Comparison of ENCODE assay signal across 25 cellular contexts in genomic region chr3:4948395-4948794, GRCh38. TPM values are rescaled to one million over a fixed set of nuclear protein-coding genes. Genes with fewer than 3 reads are reported as not detected.
A peak's percentile ranks its signal among the peaks of the same experiment; 100 is the strongest.
DNase-seq lines count a peak whose midpoint lies in the region; ATAC-seq and TF ChIP-seq lines count a peak whose summit lies in the region.
"Had no signal": no experiment of that assay in that cellular context is flagged by ENCODE, and none has a peak within 500 bp of the region (broad histone marks: within the 10 kb centered on the region; RNA-seq: fewer than 3 reads in every experiment).

No MANE protein-coding gene starts in this region.

- in situ Hi-C loops in astrocyte of the spinal cord (cut with HindIII; ENCODE audit: low sequenced_read_pairs): no loop called here

- no peak for TF ChIP-seq CTCF in heart left ventricle (IDR thresholded peaks at IDR 0.05)
- no peak for TF ChIP-seq CTCF in right atrium auricular region (IDR thresholded peaks at IDR 0.05)
- no peak for TF ChIP-seq CTCF in astrocyte of the spinal cord (IDR thresholded peaks at IDR 0.05; ENCODE audit: low read depth, low read length)
- no peak for TF ChIP-seq CTCF in GM23338 (conservative IDR thresholded peaks at IDR 0.05; ENCODE audit: low read depth in 2 of 2)

- no peaks in the 10 kb centered on the region for H3K36me3 ChIP-seq in heart left ventricle
- H3K36me3 ChIP-seq in right atrium auricular region: no peaks in the 10 kb centered on the region
- no peaks in the 10 kb centered on the region for H3K36me3 ChIP-seq in GM23338 (ENCODE audit: insufficient read depth)
- H3K36me3 ChIP-seq: BLaER1, colonic mucosa had no signal

- no peaks in the 10 kb centered on the region for H4K20me1 ChIP-seq in GM23338 (replicated peaks; ENCODE audit: insufficient read depth)
- H4K20me1 ChIP-seq: BLaER1 had no signal

- H3K27me3 ChIP-seq in heart left ventricle (no peaks in the 10 kb centered on the region), right atrium auricular region (no peaks in the 10 kb centered on the region), GM23338 (ENCODE audit: insufficient read depth) (no peaks in the 10 kb centered on the region)
- H3K27me3 ChIP-seq: BLaER1, body of pancreas, colonic mucosa had no signal

- no peak overlapping the region for H3K4me3 Mint-ChIP-seq in GM23338
- H3K4me3 Mint-ChIP-seq: activated naive CD8-positive, alpha-beta T cell; type B pancreatic cell had no signal

- peaks cover 5% of the 10 kb centered on the region; the same call in 2 of the 3 replicates for H3K4me1 Mint-ChIP-seq in GM23338

- H3K79me2 ChIP-seq in GM23338 (replicated peaks; ENCODE audit: insufficient read depth): no peaks in the 10 kb centered on the region

- no peak for DNase-seq in heart left ventricle
- DNase-seq in right atrium auricular region (ENCODE audit: low spot score): no peak
- DNase-seq in astrocyte of the spinal cord (ENCODE audit: low read depth, low spot score): peak; percentile 24
- peak; percentile 33 for DNase-seq in foreskin melanocyte
- DNase-seq in putamen (ENCODE audit: low spot score): no peak
- no peak for DNase-seq in DMS153 treated with DMSO at 0.1 percent for 48 hours (lab: John Stamatoyannopoulos, UW; ENCODE audit: unreplicated experiment)
- DNase-seq in GM23338 (ENCODE audit: low spot score): no peak
- DNase-seq: activated CD4-positive, alpha-beta T cell treated with anti-CD3 and anti-CD28 coated beads, Interleukin-2, amount 50 U/mL, for 48 hours; activated CD4-positive, CD25-positive, alpha-beta regulatory T cell; activated CD8-positive, alpha-beta memory T cell treated with anti-CD3 and anti-CD28 coated beads, Interleukin-2, amount 50 U/mL, for 4 hours; body of pancreas; colonic mucosa; COR-L47; DMS79 treated with DMSO at 0.1 percent for 48 hours; effector memory CD4-positive, alpha-beta T cell; mammary epithelial cell; NCI-H1092; NCI-H187 treated with DMSO at 0.1 percent for 48 hours; NCI-H82 had no signal

- H3K4me1 ChIP-seq in heart left ventricle: peaks cover 0 to 19% (median 3%) of the 10 kb centered on the region in 12 donors
- peaks cover 0 to 7% of the 10 kb centered on the region in 2 donors for H3K4me1 ChIP-seq in right atrium auricular region
- no peaks in the 10 kb centered on the region; the same call in 1 of the 2 replicates for H3K4me1 ChIP-seq in GM23338 (ENCODE audit: insufficient read depth)
- H3K4me1 ChIP-seq: BLaER1, body of pancreas, colonic mucosa had no signal

- H2AFZ ChIP-seq in GM23338: no peak overlapping the region

- intact Hi-C loops in heart left ventricle (cut with DNase I): loop anchor here in 1 of 10 donors (5.0 kb wide), 1 partner anchor 61 kb away; no protein-coding TSS in a partner anchor

- no peak overlapping the region for H3K4me2 ChIP-seq in GM23338
- H3K4me2 ChIP-seq: A549, BLaER1 had no signal

- H3K27me3 Mint-ChIP-seq in GM23338 (ENCODE audit: insufficient read depth, low read depth, poor library complexity): no peaks in the 10 kb centered on the region
- H3K27me3 Mint-ChIP-seq: activated naive CD8-positive, alpha-beta T cell; type B pancreatic cell had no signal

- H3K9me2 ChIP-seq in GM23338 (ENCODE audit: insufficient read depth): no peaks in the 10 kb centered on the region

- ATAC-seq in heart left ventricle: peak in 3 of 4 donors; percentile 71 to 84 (median 76)
- no peak for ATAC-seq in GM19035 (IDR thresholded peaks at IDR 0.05; ENCODE audit: unreplicated experiment)
- no peak for ATAC-seq in GM23338
- ATAC-seq: A549, body of pancreas had no signal

- H3K9me3 ChIP-seq in heart left ventricle (no peaks in the 10 kb centered on the region), right atrium auricular region (no peaks in the 10 kb centered on the region)
- H3K9me3 ChIP-seq: BLaER1, body of pancreas, colonic mucosa had no signal

- 62 to 65% (median 64%) methylated on average over 4 of the region's 4 CpGs for WGBS in heart left ventricle, 4 donors

- H3F3A ChIP-seq in GM23338 (replicated peaks; ENCODE audit: low read depth): no peaks in the 10 kb centered on the region

- H3K36me3 Mint-ChIP-seq in GM23338 (ENCODE audit: low read depth): no peaks in the 10 kb centered on the region
- H3K36me3 Mint-ChIP-seq: activated naive CD8-positive, alpha-beta T cell; type B pancreatic cell had no signal

- no peak for TF ChIP-seq POLR2A in heart left ventricle (IDR thresholded peaks at IDR 0.05)

- no peak overlapping the region for H3K27ac Mint-ChIP-seq in GM23338
- H3K27ac Mint-ChIP-seq: activated naive CD8-positive, alpha-beta T cell had no signal

- H3K4me3 ChIP-seq in heart left ventricle (no peak overlapping the region), right atrium auricular region (no peak overlapping the region), astrocyte of the spinal cord (ENCODE audit: low read depth, low read length) (no peak overlapping the region), GM23338 (no peak overlapping the region)
- H3K4me3 ChIP-seq: A549, BLaER1, body of pancreas, colonic mucosa had no signal

- no peaks in the 10 kb centered on the region for H3K9me3 Mint-ChIP-seq in GM23338

- H3K27ac ChIP-seq in heart left ventricle: no peak overlapping the region
- no peak overlapping the region for H3K27ac ChIP-seq in right atrium auricular region
- no peak overlapping the region for H3K27ac ChIP-seq in GM23338 (ENCODE audit: low read depth)
- H3K27ac ChIP-seq: BLaER1, body of pancreas, colonic mucosa had no signal

TF ChIP-seq in GM23338, 12 proteins besides CTCF, POLR2A, EP300 and RAD21 (continues in another document):
- TF ChIP-seq NANOG (IDR thresholded peaks at IDR 0.05; ENCODE audit: borderline replicate concordance) (no peak), ETS1 (IDR thresholded peaks at IDR 0.05) (no peak)

RNA-seq across cellular contexts. Expression of gene BHLHE40, which starts 30.8 kb away (rescaled TPM):
- total RNA-seq in heart left ventricle (100 to 1,000 TPM in 1 of 9 donors, 10 to 100 TPM in 7, 1 to 10 TPM in 1; 8.5 to 109 (median 37.4) TPM), right atrium auricular region (10 to 100 TPM; 32.3 to 49.5 TPM)
- polyA plus RNA-seq in heart left ventricle (10 to 100 TPM; 10.7 to 12.5 TPM), GM23338 (2016; fragmentation: Nextera tagmentation; extraction: Ambion mirVana) (1.7 and 2.0 TPM in 2 replicates)
- 1.7 and 2.2 TPM in 2 replicates for total RNA-seq in GM23338 (2014; rRNA removed; shearing (Covaris generic))
- polyA plus RNA-seq: neural cell had no signal

Comparison
In these comparisons a context has a peak if more than half of its experiments do, and no peak if none do; other contexts are left out.
1. ATAC-seq: peak in heart left ventricle (3 of 4); none in GM19035 (single experiment) and GM23338 (single experiment).
2. DNase-seq: peak in astrocyte of the spinal cord (single experiment) and foreskin melanocyte (single experiment); none in heart left ventricle (0 of 5), right atrium auricular region (single experiment), putamen (single experiment), DMS153 treated with DMSO at 0.1 percent for 48 hours (single experiment) and GM23338 (single experiment).